1 cellular context compared by ENCODE assay signal in the genomic region with DNA sequence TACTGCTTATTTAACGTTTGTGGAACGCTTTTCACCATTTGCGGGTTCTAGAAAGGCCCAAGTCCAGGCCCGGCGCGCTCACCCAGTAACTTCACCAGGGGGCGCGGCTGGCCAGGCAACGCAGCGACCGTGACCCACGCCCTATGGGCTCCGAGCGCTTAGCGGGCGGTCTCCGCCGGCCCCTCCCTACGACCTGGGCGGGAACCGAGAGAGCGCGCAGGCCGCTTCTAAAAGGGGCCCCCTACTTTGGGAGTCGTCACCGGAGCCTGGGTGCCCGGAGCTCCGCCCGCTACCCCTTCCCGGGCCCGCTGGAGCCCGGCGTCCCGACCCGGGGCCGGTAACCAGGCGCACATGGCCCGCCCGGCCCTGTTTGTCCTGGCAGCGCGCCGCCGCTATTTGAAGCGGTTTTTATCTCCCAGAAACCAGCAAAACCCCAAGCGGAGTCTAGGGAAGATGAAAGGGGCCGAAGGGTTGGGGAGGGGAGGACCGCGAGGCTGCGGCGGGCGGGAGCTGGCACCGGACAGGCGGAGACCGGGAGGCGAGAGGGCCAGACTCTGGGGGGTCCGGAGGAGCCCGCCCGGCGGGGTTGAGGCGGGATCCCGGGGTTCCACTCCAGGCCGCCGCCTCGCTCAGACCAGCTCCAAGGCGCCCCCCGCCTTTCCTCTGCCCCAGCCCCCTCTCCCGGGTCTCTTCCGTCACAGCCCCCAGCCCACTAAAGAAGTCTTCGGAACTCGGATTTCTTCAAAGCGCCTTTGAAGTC.
TF ChIP-seq lines count a peak whose summit lies in the region.

No MANE protein-coding gene starts in this region.

TF ChIP-seq in HepG2, 621 proteins besides CTCF, POLR2A, EP300 and RAD21 (continued from another document and continues in another):
- TF ChIP-seq, protein P1, sequence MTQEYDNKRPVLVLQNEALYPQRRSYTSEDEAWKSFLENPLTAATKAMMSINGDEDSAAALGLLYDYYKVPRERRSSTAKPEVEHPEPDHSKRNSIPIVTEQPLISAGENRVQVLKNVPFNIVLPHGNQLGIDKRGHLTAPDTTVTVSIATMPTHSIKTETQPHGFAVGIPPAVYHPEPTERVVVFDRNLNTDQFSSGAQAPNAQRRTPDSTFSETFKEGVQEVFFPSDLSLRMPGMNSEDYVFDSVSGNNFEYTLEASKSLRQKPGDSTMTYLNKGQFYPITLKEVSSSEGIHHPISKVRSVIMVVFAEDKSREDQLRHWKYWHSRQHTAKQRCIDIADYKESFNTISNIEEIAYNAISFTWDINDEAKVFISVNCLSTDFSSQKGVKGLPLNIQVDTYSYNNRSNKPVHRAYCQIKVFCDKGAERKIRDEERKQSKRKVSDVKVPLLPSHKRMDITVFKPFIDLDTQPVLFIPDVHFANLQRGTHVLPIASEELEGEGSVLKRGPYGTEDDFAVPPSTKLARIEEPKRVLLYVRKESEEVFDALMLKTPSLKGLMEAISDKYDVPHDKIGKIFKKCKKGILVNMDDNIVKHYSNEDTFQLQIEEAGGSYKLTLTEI (CRISPR knock-in tag; conservative IDR thresholded peaks at IDR 0.05): no peak
- TF ChIP-seq ZFP37 (CRISPR knock-in tag; IDR thresholded peaks at IDR 0.05; ENCODE audit: borderline replicate concordance): 0 out of 2 replicates have a peak, but pooled peaks have one; percentile 32
- TF ChIP-seq ZNF772 (CRISPR knock-in tag; IDR thresholded peaks at IDR 0.05): peak; percentile 91
- peak; percentile 87 for TF ChIP-seq SALL1 (CRISPR knock-in tag; IDR thresholded peaks at IDR 0.05)
- TF ChIP-seq DNMT3B (CRISPR knock-in tag; conservative IDR thresholded peaks at IDR 0.05): 0 out of 2 replicates have a peak, but pooled peaks have one; percentile 17
- TF ChIP-seq ZNF678 (CRISPR knock-in tag; IDR thresholded peaks at IDR 0.05): no peak; the same call in 1 of the 2 replicates
- TF ChIP-seq NR2F2 (IDR thresholded peaks at IDR 0.05; ENCODE audit: borderline replicate concordance, low read depth): no peak
- no peak; the same call in 1 of the 2 replicates for TF ChIP-seq WIZ (CRISPR knock-in tag; IDR thresholded peaks at IDR 0.05)
- peak; percentile 89 for TF ChIP-seq ZNF333 (CRISPR knock-in tag; IDR thresholded peaks at IDR 0.05; ENCODE audit: borderline replicate concordance)
- peak; percentile 57 for TF ChIP-seq SRSF1 (optimal IDR thresholded peaks at IDR 0.05; ENCODE audit: low read depth, low read length)
- TF ChIP-seq, protein P2, sequence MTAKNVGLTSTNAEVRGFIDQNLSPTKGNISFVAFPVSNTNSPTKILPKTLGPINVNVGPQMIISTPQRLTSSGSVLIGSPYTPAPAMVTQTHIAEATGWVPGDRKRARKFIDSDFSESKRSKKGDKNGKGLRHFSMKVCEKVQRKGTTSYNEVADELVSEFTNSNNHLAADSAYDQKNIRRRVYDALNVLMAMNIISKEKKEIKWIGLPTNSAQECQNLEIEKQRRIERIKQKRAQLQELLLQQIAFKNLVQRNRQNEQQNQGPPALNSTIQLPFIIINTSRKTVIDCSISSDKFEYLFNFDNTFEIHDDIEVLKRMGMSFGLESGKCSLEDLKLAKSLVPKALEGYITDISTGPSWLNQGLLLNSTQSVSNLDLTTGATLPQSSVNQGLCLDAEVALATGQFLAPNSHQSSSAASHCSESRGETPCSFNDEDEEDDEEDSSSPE (CRISPR knock-in tag; IDR thresholded peaks at IDR 0.05): peak; percentile 92
- peak; percentile 85 for TF ChIP-seq HNRNPLL (IDR thresholded peaks at IDR 0.05; ENCODE audit: low read depth, low read length, poor library complexity, severe bottlenecking)
- TF ChIP-seq DNMT1 (CRISPR knock-in tag; IDR thresholded peaks at IDR 0.05): peak; percentile 63; the same call in 1 of the 2 replicates
- peak; percentile 64 for TF ChIP-seq YY1 (IDR thresholded peaks at IDR 0.05; ENCODE audit: insufficient read depth, insufficient replicate concordance, low read depth, low read length)
- TF ChIP-seq ZNF558 (CRISPR knock-in tag; IDR thresholded peaks at IDR 0.05; ENCODE audit: borderline replicate concordance): no peak; the same call in 1 of the 2 replicates
- TF ChIP-seq SMYD3 (CRISPR knock-in tag; IDR thresholded peaks at IDR 0.05): 0 out of 2 replicates have a peak, but pooled peaks have one; percentile 70
- TF ChIP-seq, protein P3, sequence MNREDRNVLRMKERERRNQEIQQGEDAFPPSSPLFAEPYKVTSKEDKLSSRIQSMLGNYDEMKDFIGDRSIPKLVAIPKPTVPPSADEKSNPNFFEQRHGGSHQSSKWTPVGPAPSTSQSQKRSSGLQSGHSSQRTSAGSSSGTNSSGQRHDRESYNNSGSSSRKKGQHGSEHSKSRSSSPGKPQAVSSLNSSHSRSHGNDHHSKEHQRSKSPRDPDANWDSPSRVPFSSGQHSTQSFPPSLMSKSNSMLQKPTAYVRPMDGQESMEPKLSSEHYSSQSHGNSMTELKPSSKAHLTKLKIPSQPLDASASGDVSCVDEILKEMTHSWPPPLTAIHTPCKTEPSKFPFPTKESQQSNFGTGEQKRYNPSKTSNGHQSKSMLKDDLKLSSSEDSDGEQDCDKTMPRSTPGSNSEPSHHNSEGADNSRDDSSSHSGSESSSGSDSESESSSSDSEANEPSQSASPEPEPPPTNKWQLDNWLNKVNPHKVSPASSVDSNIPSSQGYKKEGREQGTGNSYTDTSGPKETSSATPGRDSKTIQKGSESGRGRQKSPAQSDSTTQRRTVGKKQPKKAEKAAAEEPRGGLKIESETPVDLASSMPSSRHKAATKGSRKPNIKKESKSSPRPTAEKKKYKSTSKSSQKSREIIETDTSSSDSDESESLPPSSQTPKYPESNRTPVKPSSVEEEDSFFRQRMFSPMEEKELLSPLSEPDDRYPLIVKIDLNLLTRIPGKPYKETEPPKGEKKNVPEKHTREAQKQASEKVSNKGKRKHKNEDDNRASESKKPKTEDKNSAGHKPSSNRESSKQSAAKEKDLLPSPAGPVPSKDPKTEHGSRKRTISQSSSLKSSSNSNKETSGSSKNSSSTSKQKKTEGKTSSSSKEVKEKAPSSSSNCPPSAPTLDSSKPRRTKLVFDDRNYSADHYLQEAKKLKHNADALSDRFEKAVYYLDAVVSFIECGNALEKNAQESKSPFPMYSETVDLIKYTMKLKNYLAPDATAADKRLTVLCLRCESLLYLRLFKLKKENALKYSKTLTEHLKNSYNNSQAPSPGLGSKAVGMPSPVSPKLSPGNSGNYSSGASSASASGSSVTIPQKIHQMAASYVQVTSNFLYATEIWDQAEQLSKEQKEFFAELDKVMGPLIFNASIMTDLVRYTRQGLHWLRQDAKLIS (CRISPR knock-in tag; IDR thresholded peaks at IDR 0.05): no peak
- TF ChIP-seq ZNF674 (CRISPR knock-in tag; IDR thresholded peaks at IDR 0.05; ENCODE audit: low read depth): 0 out of 2 replicates have a peak, but pooled peaks have one; percentile 42
- no peak for TF ChIP-seq ZKSCAN5 (CRISPR knock-in tag; IDR thresholded peaks at IDR 0.05)
- TF ChIP-seq, protein P4, sequence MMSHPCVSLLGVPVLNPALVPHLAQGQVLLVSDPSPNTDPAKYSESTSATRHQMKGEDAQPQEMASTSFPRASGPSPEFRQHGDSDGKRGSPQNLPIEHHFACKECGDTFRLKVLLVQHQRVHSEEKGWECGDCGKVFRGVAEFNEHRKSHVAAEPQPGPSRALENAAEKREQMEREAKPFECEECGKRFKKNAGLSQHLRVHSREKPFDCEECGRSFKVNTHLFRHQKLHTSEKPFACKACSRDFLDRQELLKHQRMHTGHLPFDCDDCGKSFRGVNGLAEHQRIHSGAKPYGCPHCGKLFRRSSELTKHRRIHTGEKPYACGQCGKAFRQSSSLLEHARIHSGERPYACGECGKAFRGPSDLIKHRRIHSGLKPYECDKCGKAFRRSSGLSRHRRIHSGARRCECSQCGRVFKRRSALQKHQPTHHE (CRISPR knock-in tag; IDR thresholded peaks at IDR 0.05; ENCODE audit: borderline replicate concordance): peak; percentile 90; the same call in 1 of the 2 replicates
- TF ChIP-seq, protein P5, sequence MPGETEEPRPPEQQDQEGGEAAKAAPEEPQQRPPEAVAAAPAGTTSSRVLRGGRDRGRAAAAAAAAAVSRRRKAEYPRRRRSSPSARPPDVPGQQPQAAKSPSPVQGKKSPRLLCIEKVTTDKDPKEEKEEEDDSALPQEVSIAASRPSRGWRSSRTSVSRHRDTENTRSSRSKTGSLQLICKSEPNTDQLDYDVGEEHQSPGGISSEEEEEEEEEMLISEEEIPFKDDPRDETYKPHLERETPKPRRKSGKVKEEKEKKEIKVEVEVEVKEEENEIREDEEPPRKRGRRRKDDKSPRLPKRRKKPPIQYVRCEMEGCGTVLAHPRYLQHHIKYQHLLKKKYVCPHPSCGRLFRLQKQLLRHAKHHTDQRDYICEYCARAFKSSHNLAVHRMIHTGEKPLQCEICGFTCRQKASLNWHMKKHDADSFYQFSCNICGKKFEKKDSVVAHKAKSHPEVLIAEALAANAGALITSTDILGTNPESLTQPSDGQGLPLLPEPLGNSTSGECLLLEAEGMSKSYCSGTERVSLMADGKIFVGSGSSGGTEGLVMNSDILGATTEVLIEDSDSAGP (CRISPR knock-in tag; IDR thresholded peaks at IDR 0.05; ENCODE audit: borderline replicate concordance): peak; percentile 98
- TF ChIP-seq EED (CRISPR knock-in tag; IDR thresholded peaks at IDR 0.05): peak; percentile 76; the same call in 1 of the 2 replicates
- TF ChIP-seq, protein P6, sequence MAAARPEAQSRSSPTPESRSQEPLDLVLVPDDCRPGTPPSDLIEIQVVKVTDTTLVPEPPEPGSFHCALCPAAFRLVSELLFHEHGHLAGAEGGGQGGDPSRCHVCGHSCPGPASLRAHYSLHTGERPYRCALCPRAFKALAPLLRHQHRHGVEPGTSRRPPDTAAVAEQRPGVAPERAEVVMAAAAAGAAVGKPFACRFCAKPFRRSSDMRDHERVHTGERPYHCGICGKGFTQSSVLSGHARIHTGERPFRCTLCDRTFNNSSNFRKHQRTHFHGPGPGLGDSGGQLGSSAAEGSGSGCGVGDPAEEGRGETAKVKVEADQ (CRISPR knock-in tag; IDR thresholded peaks at IDR 0.05; ENCODE audit: borderline replicate concordance): no peak
- peak; percentile 47; the same call in 1 of the 2 replicates for TF ChIP-seq NRL (CRISPR knock-in tag; IDR thresholded peaks at IDR 0.05; ENCODE audit: borderline replicate concordance)
- TF ChIP-seq ZC3H13 (CRISPR knock-in tag; IDR thresholded peaks at IDR 0.05): no peak
- 0 out of 2 replicates have a peak, but pooled peaks have one; percentile 76 for TF ChIP-seq KLF11 (CRISPR knock-in tag; IDR thresholded peaks at IDR 0.05)
- TF ChIP-seq TAF1 (CRISPR knock-in tag; IDR thresholded peaks at IDR 0.05): peak; percentile 53; the same call in 1 of the 2 replicates
- TF ChIP-seq, protein P7, sequence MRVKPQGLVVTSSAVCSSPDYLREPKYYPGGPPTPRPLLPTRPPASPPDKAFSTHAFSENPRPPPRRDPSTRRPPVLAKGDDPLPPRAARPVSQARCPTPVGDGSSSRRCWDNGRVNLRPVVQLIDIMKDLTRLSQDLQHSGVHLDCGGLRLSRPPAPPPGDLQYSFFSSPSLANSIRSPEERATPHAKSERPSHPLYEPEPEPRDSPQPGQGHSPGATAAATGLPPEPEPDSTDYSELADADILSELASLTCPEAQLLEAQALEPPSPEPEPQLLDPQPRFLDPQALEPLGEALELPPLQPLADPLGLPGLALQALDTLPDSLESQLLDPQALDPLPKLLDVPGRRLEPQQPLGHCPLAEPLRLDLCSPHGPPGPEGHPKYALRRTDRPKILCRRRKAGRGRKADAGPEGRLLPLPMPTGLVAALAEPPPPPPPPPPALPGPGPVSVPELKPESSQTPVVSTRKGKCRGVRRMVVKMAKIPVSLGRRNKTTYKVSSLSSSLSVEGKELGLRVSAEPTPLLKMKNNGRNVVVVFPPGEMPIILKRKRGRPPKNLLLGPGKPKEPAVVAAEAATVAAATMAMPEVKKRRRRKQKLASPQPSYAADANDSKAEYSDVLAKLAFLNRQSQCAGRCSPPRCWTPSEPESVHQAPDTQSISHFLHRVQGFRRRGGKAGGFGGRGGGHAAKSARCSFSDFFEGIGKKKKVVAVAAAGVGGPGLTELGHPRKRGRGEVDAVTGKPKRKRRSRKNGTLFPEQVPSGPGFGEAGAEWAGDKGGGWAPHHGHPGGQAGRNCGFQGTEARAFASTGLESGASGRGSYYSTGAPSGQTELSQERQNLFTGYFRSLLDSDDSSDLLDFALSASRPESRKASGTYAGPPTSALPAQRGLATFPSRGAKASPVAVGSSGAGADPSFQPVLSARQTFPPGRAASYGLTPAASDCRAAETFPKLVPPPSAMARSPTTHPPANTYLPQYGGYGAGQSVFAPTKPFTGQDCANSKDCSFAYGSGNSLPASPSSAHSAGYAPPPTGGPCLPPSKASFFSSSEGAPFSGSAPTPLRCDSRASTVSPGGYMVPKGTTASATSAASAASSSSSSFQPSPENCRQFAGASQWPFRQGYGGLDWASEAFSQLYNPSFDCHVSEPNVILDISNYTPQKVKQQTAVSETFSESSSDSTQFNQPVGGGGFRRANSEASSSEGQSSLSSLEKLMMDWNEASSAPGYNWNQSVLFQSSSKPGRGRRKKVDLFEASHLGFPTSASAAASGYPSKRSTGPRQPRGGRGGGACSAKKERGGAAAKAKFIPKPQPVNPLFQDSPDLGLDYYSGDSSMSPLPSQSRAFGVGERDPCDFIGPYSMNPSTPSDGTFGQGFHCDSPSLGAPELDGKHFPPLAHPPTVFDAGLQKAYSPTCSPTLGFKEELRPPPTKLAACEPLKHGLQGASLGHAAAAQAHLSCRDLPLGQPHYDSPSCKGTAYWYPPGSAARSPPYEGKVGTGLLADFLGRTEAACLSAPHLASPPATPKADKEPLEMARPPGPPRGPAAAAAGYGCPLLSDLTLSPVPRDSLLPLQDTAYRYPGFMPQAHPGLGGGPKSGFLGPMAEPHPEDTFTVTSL (CRISPR knock-in tag; IDR thresholded peaks at IDR 0.05; ENCODE audit: borderline replicate concordance): 0 out of 2 replicates have a peak, but pooled peaks have one; percentile 56
- TF ChIP-seq, protein P8, sequence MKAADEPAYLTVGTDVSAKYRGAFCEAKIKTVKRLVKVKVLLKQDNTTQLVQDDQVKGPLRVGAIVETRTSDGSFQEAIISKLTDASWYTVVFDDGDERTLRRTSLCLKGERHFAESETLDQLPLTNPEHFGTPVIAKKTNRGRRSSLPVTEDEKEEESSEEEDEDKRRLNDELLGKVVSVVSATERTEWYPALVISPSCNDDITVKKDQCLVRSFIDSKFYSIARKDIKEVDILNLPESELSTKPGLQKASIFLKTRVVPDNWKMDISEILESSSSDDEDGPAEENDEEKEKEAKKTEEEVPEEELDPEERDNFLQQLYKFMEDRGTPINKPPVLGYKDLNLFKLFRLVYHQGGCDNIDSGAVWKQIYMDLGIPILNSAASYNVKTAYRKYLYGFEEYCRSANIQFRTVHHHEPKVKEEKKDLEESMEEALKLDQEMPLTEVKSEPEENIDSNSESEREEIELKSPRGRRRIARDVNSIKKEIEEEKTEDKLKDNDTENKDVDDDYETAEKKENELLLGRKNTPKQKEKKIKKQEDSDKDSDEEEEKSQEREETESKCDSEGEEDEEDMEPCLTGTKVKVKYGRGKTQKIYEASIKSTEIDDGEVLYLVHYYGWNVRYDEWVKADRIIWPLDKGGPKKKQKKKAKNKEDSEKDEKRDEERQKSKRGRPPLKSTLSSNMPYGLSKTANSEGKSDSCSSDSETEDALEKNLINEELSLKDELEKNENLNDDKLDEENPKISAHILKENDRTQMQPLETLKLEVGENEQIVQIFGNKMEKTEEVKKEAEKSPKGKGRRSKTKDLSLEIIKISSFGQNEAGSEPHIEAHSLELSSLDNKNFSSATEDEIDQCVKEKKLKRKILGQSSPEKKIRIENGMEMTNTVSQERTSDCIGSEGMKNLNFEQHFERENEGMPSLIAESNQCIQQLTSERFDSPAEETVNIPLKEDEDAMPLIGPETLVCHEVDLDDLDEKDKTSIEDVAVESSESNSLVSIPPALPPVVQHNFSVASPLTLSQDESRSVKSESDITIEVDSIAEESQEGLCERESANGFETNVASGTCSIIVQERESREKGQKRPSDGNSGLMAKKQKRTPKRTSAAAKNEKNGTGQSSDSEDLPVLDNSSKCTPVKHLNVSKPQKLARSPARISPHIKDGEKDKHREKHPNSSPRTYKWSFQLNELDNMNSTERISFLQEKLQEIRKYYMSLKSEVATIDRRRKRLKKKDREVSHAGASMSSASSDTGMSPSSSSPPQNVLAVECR (CRISPR knock-in tag; IDR thresholded peaks at IDR 0.05; ENCODE audit: borderline replicate concordance): peak; percentile 79; the same call in 1 of the 2 replicates
